1 cellular context compared by ENCODE assay signal in the genomic region with DNA sequence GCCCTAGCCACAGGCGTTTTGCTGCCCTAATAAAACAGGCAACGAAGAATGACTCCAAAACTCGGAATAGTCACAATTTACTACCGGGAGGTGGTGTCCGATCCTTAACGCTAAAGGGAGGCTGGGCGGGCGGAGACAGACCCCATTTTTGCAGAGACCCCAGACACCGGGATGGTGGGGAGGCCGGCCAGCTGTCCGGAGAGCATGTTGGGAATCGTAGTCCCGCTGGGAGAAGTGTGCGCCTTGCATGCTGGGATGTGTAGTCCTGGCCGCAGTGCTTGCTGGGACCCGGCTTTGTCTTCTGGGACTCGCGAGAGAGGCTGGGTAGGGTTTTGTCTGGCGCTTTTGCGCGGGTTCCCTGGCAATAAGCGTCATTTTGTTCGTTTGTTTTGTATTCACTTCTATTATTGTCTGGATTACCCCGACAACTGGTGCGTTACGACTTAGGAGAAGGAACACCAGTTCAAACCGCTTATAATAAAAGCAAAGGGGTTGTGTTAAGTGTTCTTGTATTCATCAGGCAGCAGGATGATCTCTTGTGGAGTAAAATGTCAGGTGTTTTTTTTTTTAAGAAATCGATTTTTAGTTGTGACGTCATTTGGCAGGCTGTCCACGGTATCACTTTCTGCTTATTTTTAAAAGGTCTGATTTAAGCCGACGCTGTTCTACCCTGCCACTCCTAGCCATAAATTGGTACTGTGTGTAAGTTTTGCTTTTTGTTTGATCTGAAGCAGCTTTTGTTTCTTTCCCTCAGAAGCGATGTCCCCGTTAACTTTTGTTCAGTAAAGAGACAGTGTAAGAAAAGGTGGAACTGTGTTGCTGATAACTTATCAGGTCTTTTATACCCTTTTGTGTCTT.
TF ChIP-seq lines count a peak whose summit lies in the region.

No MANE protein-coding gene starts in this region.

TF ChIP-seq in HepG2, 621 proteins besides CTCF, POLR2A, EP300 and RAD21 (continued from another document and continues in another):
- no peak for TF ChIP-seq PRDM10 (CRISPR knock-in tag; IDR thresholded peaks at IDR 0.05; ENCODE audit: low read depth)
- TF ChIP-seq PRMT3 (CRISPR knock-in tag; IDR thresholded peaks at IDR 0.05; ENCODE audit: borderline replicate concordance, low read depth) = no peak
- no peak; the same call in 1 of the 2 replicates for TF ChIP-seq RFXANK (CRISPR knock-in tag; IDR thresholded peaks at IDR 0.05)
- peak; percentile 66 for TF ChIP-seq POLR2AphosphoS5 (IDR thresholded peaks at IDR 0.05; ENCODE audit: low read depth, low read length)
- 0 out of 2 replicates have a peak, but pooled peaks have one; percentile 15 for TF ChIP-seq ATF2 (CRISPR knock-in tag; IDR thresholded peaks at IDR 0.05)
- TF ChIP-seq TBP (CRISPR knock-in tag; IDR thresholded peaks at IDR 0.05) = 0 out of 2 replicates have a peak, but pooled peaks have one; percentile 71
- TF ChIP-seq CSRNP2 (CRISPR knock-in tag; conservative IDR thresholded peaks at IDR 0.05; ENCODE audit: low read depth) = no peak
- peak; percentile 58; the same call in 1 of the 2 replicates for TF ChIP-seq ZNF670 (CRISPR knock-in tag; IDR thresholded peaks at IDR 0.05; ENCODE audit: borderline replicate concordance)
- peak; percentile 88 for TF ChIP-seq SAP130 (CRISPR knock-in tag; IDR thresholded peaks at IDR 0.05; ENCODE audit: low read depth)
- peak; percentile 28; the same call in 1 of the 2 replicates for TF ChIP-seq TBX2 (CRISPR knock-in tag; IDR thresholded peaks at IDR 0.05; ENCODE audit: borderline replicate concordance)
- TF ChIP-seq, protein P1, sequence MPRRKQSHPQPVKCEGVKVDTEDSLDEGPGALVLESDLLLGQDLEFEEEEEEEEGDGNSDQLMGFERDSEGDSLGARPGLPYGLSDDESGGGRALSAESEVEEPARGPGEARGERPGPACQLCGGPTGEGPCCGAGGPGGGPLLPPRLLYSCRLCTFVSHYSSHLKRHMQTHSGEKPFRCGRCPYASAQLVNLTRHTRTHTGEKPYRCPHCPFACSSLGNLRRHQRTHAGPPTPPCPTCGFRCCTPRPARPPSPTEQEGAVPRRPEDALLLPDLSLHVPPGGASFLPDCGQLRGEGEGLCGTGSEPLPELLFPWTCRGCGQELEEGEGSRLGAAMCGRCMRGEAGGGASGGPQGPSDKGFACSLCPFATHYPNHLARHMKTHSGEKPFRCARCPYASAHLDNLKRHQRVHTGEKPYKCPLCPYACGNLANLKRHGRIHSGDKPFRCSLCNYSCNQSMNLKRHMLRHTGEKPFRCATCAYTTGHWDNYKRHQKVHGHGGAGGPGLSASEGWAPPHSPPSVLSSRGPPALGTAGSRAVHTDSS (CRISPR knock-in tag; conservative IDR thresholded peaks at IDR 0.05) = no peak
- no peak for TF ChIP-seq ZNF652 (CRISPR knock-in tag; IDR thresholded peaks at IDR 0.05; ENCODE audit: borderline replicate concordance, low read depth)
- no peak for TF ChIP-seq ZSCAN21 (CRISPR knock-in tag; IDR thresholded peaks at IDR 0.05; ENCODE audit: borderline replicate concordance)
- peak; percentile 9; the same call in 1 of the 2 replicates for TF ChIP-seq MYC (CRISPR knock-in tag; IDR thresholded peaks at IDR 0.05; ENCODE audit: borderline replicate concordance)
- no peak; the same call in 1 of the 2 replicates for TF ChIP-seq IKZF5 (CRISPR knock-in tag; IDR thresholded peaks at IDR 0.05)
- no peak for TF ChIP-seq CEBPB (IDR thresholded peaks at IDR 0.05; ENCODE audit: borderline replicate concordance, low read depth, low read length)
- TF ChIP-seq, protein P2, sequence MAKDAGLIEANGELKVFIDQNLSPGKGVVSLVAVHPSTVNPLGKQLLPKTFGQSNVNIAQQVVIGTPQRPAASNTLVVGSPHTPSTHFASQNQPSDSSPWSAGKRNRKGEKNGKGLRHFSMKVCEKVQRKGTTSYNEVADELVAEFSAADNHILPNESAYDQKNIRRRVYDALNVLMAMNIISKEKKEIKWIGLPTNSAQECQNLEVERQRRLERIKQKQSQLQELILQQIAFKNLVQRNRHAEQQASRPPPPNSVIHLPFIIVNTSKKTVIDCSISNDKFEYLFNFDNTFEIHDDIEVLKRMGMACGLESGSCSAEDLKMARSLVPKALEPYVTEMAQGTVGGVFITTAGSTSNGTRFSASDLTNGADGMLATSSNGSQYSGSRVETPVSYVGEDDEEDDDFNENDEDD (CRISPR knock-in tag; IDR thresholded peaks at IDR 0.05; ENCODE audit: borderline replicate concordance) = peak; percentile 72; the same call in 1 of the 2 replicates
- peak; percentile 32; the same call in 1 of the 2 replicates for TF ChIP-seq GATAD2A (CRISPR knock-in tag; IDR thresholded peaks at IDR 0.05)
- no peak for TF ChIP-seq ZFP36L2 (CRISPR knock-in tag; IDR thresholded peaks at IDR 0.05)
- TF ChIP-seq ZFP91 (CRISPR knock-in tag; IDR thresholded peaks at IDR 0.05; ENCODE audit: borderline replicate concordance) = peak; percentile 50; the same call in 1 of the 2 replicates
- peak; percentile 45; the same call in 1 of the 2 replicates for TF ChIP-seq FOXK1 (CRISPR knock-in tag; IDR thresholded peaks at IDR 0.05; ENCODE audit: borderline replicate concordance, low read depth)
- TF ChIP-seq ZNF777 (CRISPR knock-in tag; IDR thresholded peaks at IDR 0.05) = no peak; the same call in 1 of the 2 replicates
- TF ChIP-seq ZNF24 (IDR thresholded peaks at IDR 0.05) = no peak
- TF ChIP-seq ZNF205 (CRISPR knock-in tag; IDR thresholded peaks at IDR 0.05) = no peak
- TF ChIP-seq HOXA7 (CRISPR knock-in tag; IDR thresholded peaks at IDR 0.05) = no peak
- peak; percentile 97 for TF ChIP-seq ZNF143 (CRISPR knock-in tag; IDR thresholded peaks at IDR 0.05)
- TF ChIP-seq SNAPC2 (CRISPR knock-in tag; IDR thresholded peaks at IDR 0.05) = 0 out of 2 replicates have a peak, but pooled peaks have one; percentile 84
- TF ChIP-seq ZNF83 (CRISPR knock-in tag; IDR thresholded peaks at IDR 0.05; ENCODE audit: borderline replicate concordance) = no peak
- no peak for TF ChIP-seq ZNF230 (CRISPR knock-in tag; IDR thresholded peaks at IDR 0.05)
- peak; percentile 9; the same call in 1 of the 2 replicates for TF ChIP-seq NFYB (CRISPR knock-in tag; IDR thresholded peaks at IDR 0.05)
- TF ChIP-seq KDM5B (CRISPR knock-in tag; IDR thresholded peaks at IDR 0.05; ENCODE audit: borderline replicate concordance) = peak; percentile 67; the same call in 1 of the 2 replicates
- peak; percentile 66 for TF ChIP-seq ZNF687 (CRISPR knock-in tag; IDR thresholded peaks at IDR 0.05)
- TF ChIP-seq BCL6 (CRISPR knock-in tag; IDR thresholded peaks at IDR 0.05) = no peak
- peak; percentile 98 for TF ChIP-seq ATF7 (IDR thresholded peaks at IDR 0.05)
- 0 out of 2 replicates have a peak, but pooled peaks have one; percentile 37 for TF ChIP-seq ATF7 (CRISPR knock-in tag; IDR thresholded peaks at IDR 0.05)
- TF ChIP-seq HNRNPLL (IDR thresholded peaks at IDR 0.05; ENCODE audit: low read depth, low read length, poor library complexity, severe bottlenecking) = peak; percentile 54
- no peak for TF ChIP-seq HES4 (CRISPR knock-in tag; IDR thresholded peaks at IDR 0.05; ENCODE audit: borderline replicate concordance)
- peak; percentile 56; the same call in 1 of the 3 replicates for TF ChIP-seq MXI1 (IDR thresholded peaks at IDR 0.05; ENCODE audit: borderline replicate concordance, low read depth, low read length)
- TF ChIP-seq CREB1 (IDR thresholded peaks at IDR 0.05) = peak; percentile 98
- TF ChIP-seq CREB1 (CRISPR knock-in tag; IDR thresholded peaks at IDR 0.05) = peak; percentile 94
